Comparison of ENCODE assay signal across 26 cellular contexts in the genomic region with DNA sequence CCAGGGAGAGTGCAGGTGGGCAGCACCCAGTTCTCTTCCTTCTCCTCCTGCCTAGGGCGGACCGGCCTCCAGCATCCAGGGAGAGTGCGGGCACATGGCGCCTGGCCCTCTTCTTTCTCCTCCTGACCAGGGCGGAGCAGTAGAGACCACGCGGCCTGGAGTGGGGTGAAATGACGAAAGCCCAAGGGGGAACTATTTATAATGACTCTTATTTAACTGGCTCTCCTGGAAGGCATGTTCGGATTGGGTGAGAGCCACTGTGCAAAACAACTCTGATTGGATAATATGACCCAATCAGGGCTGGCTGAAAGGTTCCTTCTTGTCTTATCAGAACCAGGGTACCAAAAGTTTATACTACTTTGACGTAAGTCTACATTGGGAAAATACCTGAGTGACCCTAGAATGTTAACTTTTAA.
"Had no signal": no experiment of that assay in that cellular context is flagged by ENCODE, and none has a peak within 500 bp of the region (broad histone marks: within the 10 kb centered on the region; RNA-seq: fewer than 3 reads in every experiment).

No MANE protein-coding gene starts in this region.

- H3K27ac ChIP-seq: body of pancreas, colonic mucosa, dorsolateral prefrontal cortex, gastrocnemius medialis, pancreas, prostate gland, thyroid gland, upper lobe of left lung, VCaP had no signal

- DNase-seq: activated CD4-positive, alpha-beta T cell treated with anti-CD3 and anti-CD28 coated beads for 4 hours; activated CD4-positive, alpha-beta T cell treated with anti-CD3 and anti-CD28 coated beads, Interleukin-2, amount 50 U/mL, for 4 hours; activated CD8-positive, alpha-beta memory T cell treated with anti-CD3 and anti-CD28 coated beads for 24 hours; activated effector memory CD4-positive, alpha-beta T cell treated with Interleukin-2 at 50 U/mL for 16 hours; activated naive CD4-positive, alpha-beta T cell treated with Interleukin-2 at 50 U/mL for 16 hours; aorta; body of pancreas; cerebellar nuclear complex; colonic mucosa; dorsolateral prefrontal cortex; effector memory CD4-positive, alpha-beta T cell; gastrocnemius medialis; head of caudate nucleus; hypothalamus; immature natural killer cell; naive B cell; nephron progenitor cell; retina; small intestine; stimulated activated CD4-positive, alpha-beta T cell treated with anti-CD3 and anti-CD28 coated beads, Interleukin-4, amount 100 ng/mL, for 24 hours; thyroid gland had no signal

- H3K4me1 ChIP-seq: body of pancreas, colonic mucosa, gastrocnemius medialis, pancreas, prostate gland, thyroid gland, upper lobe of left lung had no signal

- H3K27me3 ChIP-seq: body of pancreas, colonic mucosa, gastrocnemius medialis, pancreas, thyroid gland, upper lobe of left lung had no signal

- ATAC-seq: body of pancreas, gastrocnemius medialis, pancreas, sciatic nerve had no signal

- H3K36me3 ChIP-seq: colonic mucosa, gastrocnemius medialis, pancreas, prostate gland, thyroid gland, upper lobe of left lung had no signal

- H3K4me3 ChIP-seq: body of pancreas, colonic mucosa, dorsolateral prefrontal cortex, gastrocnemius medialis, pancreas, prostate gland, thyroid gland, upper lobe of left lung had no signal

- H3K9me3 ChIP-seq: colonic mucosa, pancreas, prostate gland, thyroid gland had no signal
